Comparison of ENCODE assay signal across 8 cellular contexts in genomic region chr12:132188451-132189298, GRCh38. TPM values are rescaled to one million over a fixed set of nuclear protein-coding genes. Genes with fewer than 3 reads are reported as not detected.
DNase-seq lines count a peak whose midpoint lies in the region; ATAC-seq, FAIRE-seq and TF ChIP-seq lines count a peak whose summit lies in the region.

No MANE protein-coding gene starts in this region.

- H3K4me3 ChIP-seq in skeletal muscle cell (ENCODE audit: low read depth, low read length) = peak overlapping the region; percentile 52

- DNase-seq in WTC11 (ENCODE audit: low spot score) (no peak), glutamatergic neuron (no peak), skeletal muscle cell (ENCODE audit: low read depth) (no peak), HCEC 1CT (no peak), NAMALWA (ENCODE audit: low spot score) (no peak), H54 (ENCODE audit: insufficient read length, low spot score) (no peak), COLO668 (lab: John Stamatoyannopoulos, UW; ENCODE audit: unreplicated experiment) (no peak)

- no peak for TF ChIP-seq POLR2A in H54 (IDR thresholded peaks at IDR 0.05; ENCODE audit: low read depth, low read length)

- H3K36me3 Mint-ChIP-seq in WTC11 = peaks cover 5% of the 10 kb centered on the region
- H3K36me3 Mint-ChIP-seq in glutamatergic neuron (ENCODE audit: unreplicated experiment) = peaks cover 14% of the 10 kb centered on the region

- H3K4me3 Mint-ChIP-seq in WTC11 (peak overlapping the region; percentile 83), glutamatergic neuron (ENCODE audit: unreplicated experiment) (peak overlapping the region; percentile 95)

- 0 out of 2 replicates have a peak overlapping the region, but pooled peaks have one; percentile 89 for H3K27ac Mint-ChIP-seq in WTC11
- H3K27ac Mint-ChIP-seq in glutamatergic neuron (ENCODE audit: unreplicated experiment) = peak overlapping the region; percentile 91

- H3K9me3 Mint-ChIP-seq in WTC11 (peaks cover 6% of the 10 kb centered on the region), glutamatergic neuron (ENCODE audit: unreplicated experiment) (peaks cover 11% of the 10 kb centered on the region)

- CTCF ChIA-PET in WTC11 (lab: Charles Lee) = interaction anchor here (0.7 to 2.2 kb wide), 11 partner anchors 10 to 372 kb away, joined by 3 to 8 read pairs (median 4); no protein-coding TSS in a partner anchor

- H3K4me1 Mint-ChIP-seq in WTC11 (peaks cover 7% of the 10 kb centered on the region), glutamatergic neuron (ENCODE audit: low read depth, unreplicated experiment) (no peaks in the 10 kb centered on the region)

- ATAC-seq in GM21447 (IDR thresholded peaks at IDR 0.05; ENCODE audit: unreplicated experiment) (peak; percentile 4), WTC11 (no peak; the same call in 1 of the 2 replicates)

- FAIRE-seq in H54 (lab: Jason Lieb, UNC) = no peak

- no peak for TF ChIP-seq CTCF in WTC11 (IDR thresholded peaks at IDR 0.05)
- no peak for TF ChIP-seq CTCF in glutamatergic neuron (IDR thresholded peaks at IDR 0.05; ENCODE audit: partially characterized antibody, unreplicated experiment)

- POLR2A ChIA-PET in WTC11 (lab: Charles Lee) = interaction anchor here (0.5 kb wide), 1 partner anchor 191 kb away, joined by 3 read pairs; no protein-coding TSS in a partner anchor

- H3K27me3 Mint-ChIP-seq in WTC11 (ENCODE audit: low read depth) (peaks cover 73% of the 10 kb centered on the region), glutamatergic neuron (ENCODE audit: unreplicated experiment) (peaks cover 6% of the 10 kb centered on the region)

TF ChIP-seq in WTC11, 78 proteins besides CTCF, POLR2A, EP300 and RAD21:
- TF ChIP-seq ZNF121 (CRISPR knock-in tag; IDR thresholded peaks at IDR 0.05) (peak; percentile 93), ZSCAN18 (CRISPR knock-in tag; IDR thresholded peaks at IDR 0.05) (no peak)

RNA-seq across cellular contexts. Expression of gene NOC4L, which starts 44.4 kb away (rescaled TPM):
- total RNA-seq in WTC11 (2021) = 38.0 to 41.4 TPM (median 39.6 TPM) in 3 replicates
- 17.8 TPM for total RNA-seq in glutamatergic neuron (ENCODE audit: unreplicated experiment)

RNA-seq across cellular contexts. Expression of gene DDX51, which starts 44.6 kb away (rescaled TPM):
- 32.7 to 34.2 TPM (median 33.3 TPM) in 3 replicates for total RNA-seq in WTC11 (2021)
- total RNA-seq in glutamatergic neuron (ENCODE audit: unreplicated experiment) = 24.9 TPM
